Comparison of ENCODE assay signal across 27 cellular contexts in the genomic region with DNA sequence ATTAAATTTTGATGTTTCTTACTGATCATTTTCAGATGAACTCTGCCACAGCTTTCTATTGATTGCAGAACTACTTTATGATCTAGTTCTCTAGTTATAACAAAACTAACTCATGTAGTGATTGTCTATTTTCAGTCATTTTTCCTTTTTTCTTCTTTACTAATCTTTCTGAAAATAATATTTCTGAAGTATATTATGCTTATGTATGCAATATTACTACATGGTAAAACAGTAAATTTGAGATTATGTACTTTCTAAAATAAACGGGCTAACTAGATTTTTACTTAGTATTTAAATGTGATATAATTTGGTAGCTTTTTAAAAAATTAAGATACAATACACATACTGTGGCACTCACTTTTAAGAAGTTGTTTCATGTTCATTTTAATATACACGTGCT. TPM values are rescaled to one million over a fixed set of nuclear protein-coding genes. Genes with fewer than 3 reads are reported as not detected.
DNase-seq lines count a peak whose midpoint lies in the region; ATAC-seq, FAIRE-seq and TF ChIP-seq lines count a peak whose summit lies in the region.
"Had no signal": no experiment of that assay in that cellular context is flagged by ENCODE, and none has a peak within 500 bp of the region (broad histone marks: within the 10 kb centered on the region; RNA-seq: fewer than 3 reads in every experiment).

No MANE protein-coding gene starts in this region.

- H3K4me2 ChIP-seq in Loucy (ENCODE audit: low read depth, low read length, poor library complexity, severe bottlenecking) (peak overlapping the region; percentile 85), mesenchymal stem cell (ENCODE audit: low read length, poor library complexity, severe bottlenecking) (no peak overlapping the region)
- H3K4me2 ChIP-seq: KMS-11 had no signal

- FAIRE-seq in GM12892 (lab: Jason Lieb, UNC): no peak
- FAIRE-seq: GM18507 had no signal

- peaks cover 12% of the 10 kb centered on the region for H3K79me1 ChIP-seq in mesenchymal stem cell (replicated peaks; ENCODE audit: low read length, poor library complexity, severe bottlenecking)

- peak overlapping the region; percentile 13 for H3K27ac ChIP-seq in left ventricle myocardium inferior (replicated peaks)
- H3K27ac ChIP-seq in mesenchymal stem cell (ENCODE audit: low read length, poor library complexity, severe bottlenecking): no peak overlapping the region
- no peak overlapping the region for H3K27ac ChIP-seq in breast epithelium
- H3K27ac ChIP-seq: KMS-11, SJSA1 had no signal

- peaks cover 51% of the 10 kb centered on the region for H4K20me1 ChIP-seq in Loucy (ENCODE audit: insufficient read depth, low read length, poor library complexity, severe bottlenecking)

- DNase-seq in left ventricle myocardium inferior: no peak
- no peak for DNase-seq in left cardiac atrium
- DNase-seq in mesenchymal stem cell: no peak
- DNase-seq in breast epithelium (ENCODE audit: low spot score in 2 of 2): no peak
- no peak for DNase-seq in activated effector memory CD4-positive, alpha-beta T cell treated with anti-CD3 and anti-CD28 coated beads, Interleukin-2, amount 50 U/mL, for 16 hours
- DNase-seq in GM12892 (ENCODE audit: insufficient read length): no peak
- DNase-seq: 8988T; Caco-2; CD8-positive, alpha-beta T cell; DMS 273 treated with DMSO at 0.1 percent for 48 hours; DMS79 treated with DMSO at 0.1 percent for 48 hours; H7; NCI-H1092; NCI-H1417 treated with DMSO at 0.1 percent for 48 hours; NCI-H1694 treated with DMSO at 0.1 percent for 48 hours; NCI-H2081 treated with DMSO at 0.1 percent for 48 hours; NCI-H2171; NCI-H226; NCI-H510A; NCI-H69; Right ventricle myocardium superior; RPMI8226 had no signal

- H3K14ac ChIP-seq in mesenchymal stem cell (ENCODE audit: low read length in 2 of 2): no peak overlapping the region

- no peaks in the 10 kb centered on the region for H3K27me3 ChIP-seq in left ventricle myocardium inferior (ENCODE audit: low read depth)
- no peaks in the 10 kb centered on the region for H3K27me3 ChIP-seq in Loucy (ENCODE audit: insufficient read depth, low read length, poor library complexity, severe bottlenecking)
- no peaks in the 10 kb centered on the region for H3K27me3 ChIP-seq in mesenchymal stem cell (ENCODE audit: control insufficient read depth in 1 of 2, insufficient read depth in 1 of 2, low read length in 2 of 2)
- no peaks in the 10 kb centered on the region for H3K27me3 ChIP-seq in breast epithelium
- H3K27me3 ChIP-seq: SJSA1 had no signal

- H3K4me1 ChIP-seq in left ventricle myocardium inferior (peaks cover 59% of the 10 kb centered on the region), Loucy (ENCODE audit: insufficient read depth, low read length, poor library complexity, severe bottlenecking) (peaks cover 39% of the 10 kb centered on the region), mesenchymal stem cell (ENCODE audit: control insufficient read depth, insufficient read depth, low read depth, low read length) (no peaks in the 10 kb centered on the region), breast epithelium (no peaks in the 10 kb centered on the region)
- H3K4me1 ChIP-seq: Caco-2, SJSA1 had no signal

- H2AFZ ChIP-seq in Loucy (ENCODE audit: low read length): no peak overlapping the region
- no peak overlapping the region for H2AFZ ChIP-seq in mesenchymal stem cell (ENCODE audit: low read depth, low read length)

- no peak overlapping the region for H3K23ac ChIP-seq in mesenchymal stem cell (ENCODE audit: low read length in 2 of 2)

- no peak for TF ChIP-seq CTCF in left ventricle myocardium inferior (IDR thresholded peaks at IDR 0.05; ENCODE audit: borderline replicate concordance)
- TF ChIP-seq CTCF in Loucy (conservative IDR thresholded peaks at IDR 0.05; ENCODE audit: low read length): no peak
- no peak for TF ChIP-seq CTCF in breast epithelium (IDR thresholded peaks at IDR 0.05)

- H3K9me3 ChIP-seq in left ventricle myocardium inferior (replicated peaks): peaks cover 7% of the 10 kb centered on the region
- H3K9me3 ChIP-seq in Loucy (ENCODE audit: insufficient read depth, low read depth, low read length): peaks cover 11% of the 10 kb centered on the region; the same call in 1 of the 2 replicates
- H3K9me3 ChIP-seq in mesenchymal stem cell (ENCODE audit: control insufficient read depth, low read length): peaks cover 7% of the 10 kb centered on the region
- no peaks in the 10 kb centered on the region for H3K9me3 ChIP-seq in breast epithelium
- H3K9me3 ChIP-seq: SJSA1 had no signal

- H3K36me3 ChIP-seq in left ventricle myocardium inferior (peaks cover 38% of the 10 kb centered on the region), Loucy (ENCODE audit: insufficient read depth, low read length) (peaks cover 32% of the 10 kb centered on the region), mesenchymal stem cell (ENCODE audit: control insufficient read depth in 1 of 2, insufficient read depth in 2 of 2, low read depth in 1 of 2, low read length in 2 of 2) (peaks cover 17 to 83% of the 10 kb centered on the region in 2 experiments), breast epithelium (no peaks in the 10 kb centered on the region)

- H3K4ac ChIP-seq in mesenchymal stem cell (ENCODE audit: low read depth in 1 of 2, low read length in 2 of 2): no peak overlapping the region

- no peaks in the 10 kb centered on the region for H3K9me2 ChIP-seq in Loucy (replicated peaks; ENCODE audit: low read depth, low read length)

- no peak overlapping the region for H2BK15ac ChIP-seq in mesenchymal stem cell (ENCODE audit: low read depth, poor library complexity, severe bottlenecking)

- no peak overlapping the region for H2AK5ac ChIP-seq in mesenchymal stem cell (ENCODE audit: low read length, severe bottlenecking)

- H3K18ac ChIP-seq in mesenchymal stem cell (ENCODE audit: low read depth in 1 of 2, low read length in 2 of 2): no peak overlapping the region

- TF ChIP-seq POLR2A in breast epithelium (IDR thresholded peaks at IDR 0.05): no peak
- TF ChIP-seq POLR2A in GM12892 (IDR thresholded peaks at IDR 0.05; ENCODE audit: low read depth, low read length): no peak

- ATAC-seq in left cardiac atrium (no peak), GM18498 (IDR thresholded peaks at IDR 0.05; ENCODE audit: unreplicated experiment) (no peak)
- ATAC-seq: CD8-positive, alpha-beta T cell had no signal

- H2BK120ac ChIP-seq in mesenchymal stem cell (ENCODE audit: low read depth, low read length): no peak overlapping the region

- H3K9ac ChIP-seq in Loucy (ENCODE audit: low read depth, low read length, poor library complexity, severe bottlenecking) (peak overlapping the region; percentile 10), mesenchymal stem cell (ENCODE audit: low read length) (peak overlapping the region; percentile 22)
- H3K9ac ChIP-seq: KMS-11 had no signal

- no peak overlapping the region for H3K4me3 ChIP-seq in left ventricle myocardium inferior
- peak overlapping the region; percentile 99 for H3K4me3 ChIP-seq in Loucy (ENCODE audit: low read length, poor library complexity, severe bottlenecking)
- no peak overlapping the region for H3K4me3 ChIP-seq in mesenchymal stem cell (ENCODE audit: insufficient read depth in 1 of 2, low read depth in 1 of 2, low read length in 2 of 2)
- no peak overlapping the region for H3K4me3 ChIP-seq in breast epithelium
- H3K4me3 ChIP-seq: SJSA1 had no signal

- WGBS in mesenchymal stem cell: no CpG with 5 or more reads among the region's 2 CpGs

- H4K8ac ChIP-seq in mesenchymal stem cell (ENCODE audit: low read length): no peak overlapping the region

- intact Hi-C loops in left ventricle myocardium inferior (cut with micrococcal nuclease) (loop anchor here (10.0 kb wide), 1 partner anchor 121 kb away; no protein-coding TSS in a partner anchor), left cardiac atrium (cut with DNase I) (no loop called here), breast epithelium (cut with DNase I; ENCODE audit: low total_unique reads) (loop anchor here (10.0 kb wide), 1 partner anchor 159 kb away; no protein-coding TSS in a partner anchor)

- peaks cover 98% of the 10 kb centered on the region for H3K79me2 ChIP-seq in Loucy (ENCODE audit: insufficient read depth, low read length)

- no peak overlapping the region for H4K91ac ChIP-seq in mesenchymal stem cell (ENCODE audit: low read length)

- no peak overlapping the region for H2BK12ac ChIP-seq in mesenchymal stem cell (ENCODE audit: low read length in 2 of 2)

- H2BK5ac ChIP-seq in mesenchymal stem cell (ENCODE audit: low read depth, low read length, poor library complexity, severe bottlenecking): no peak overlapping the region

- H3F3A ChIP-seq in Loucy (ENCODE audit: low read depth): no peaks in the 10 kb centered on the region

RNA-seq across cellular contexts. Expression of a gene that starts 7.6 kb away (rescaled TPM):
- total RNA-seq in left ventricle myocardium inferior (23.6 TPM), left cardiac atrium (10 to 100 TPM; 27.8 to 44.0 TPM), breast epithelium (10 to 100 TPM; 26.9 to 35.6 (median 28.2) TPM)
- polyA plus RNA-seq in mesenchymal stem cell (2013, experiment 1 of 2): 24.2 TPM
- 26.1 TPM for polyA plus RNA-seq in mesenchymal stem cell (2013, experiment 2 of 2)
- polyA plus RNA-seq in GM12892 (2012; ENCODE audit: missing spikeins): 45.8 TPM

Comparison
In these comparisons a context has a peak if more than half of its experiments do, and no peak if none do; other contexts are left out.
1. intact Hi-C loops: an anchor here in left ventricle myocardium inferior (10.0 kb wide) and breast epithelium (10.0 kb wide); none called in left cardiac atrium.